ENCODE assay signal across 8 cellular contexts in genomic region chr11:33970984-33971466, GRCh38.
DNase-seq lines count a peak whose midpoint lies in the region; ATAC-seq and TF ChIP-seq lines count a peak whose summit lies in the region.

No MANE protein-coding gene starts in this region.

- H3K27ac ChIP-seq in neutrophil: no peak overlapping the region

- ATAC-seq in GM19455 (IDR thresholded peaks at IDR 0.05; ENCODE audit: unreplicated experiment) (peak; percentile 75), HG02870 (IDR thresholded peaks at IDR 0.05; ENCODE audit: unreplicated experiment) (no peak), GM21528 (IDR thresholded peaks at IDR 0.05; ENCODE audit: low FRiP score, unreplicated experiment) (no peak)

- H3K4me1 ChIP-seq in neutrophil (ENCODE audit: control insufficient read depth in 1 of 2, insufficient read depth in 1 of 2, low read depth in 1 of 2, low read length in 1 of 2): peaks cover 7 to 10% of the 10 kb centered on the region in 2 experiments

- H3K4me3 ChIP-seq in foreskin fibroblast (ENCODE audit: low read depth in 1 of 2, low read length in 2 of 2) (no peak overlapping the region), neutrophil (ENCODE audit: low read depth in 1 of 2, low read length in 1 of 2) (no peak overlapping the region)

- no peaks in the 10 kb centered on the region for H3K36me3 ChIP-seq in neutrophil

- peak; percentile 71 for TF ChIP-seq CTCF in foreskin fibroblast (IDR thresholded peaks at IDR 0.05; ENCODE audit: low read depth, low read length)
- peak; percentile 79 for TF ChIP-seq CTCF in neutrophil (IDR thresholded peaks at IDR 0.05)

- H3K9me3 ChIP-seq in neutrophil: no peaks in the 10 kb centered on the region

- no peaks in the 10 kb centered on the region for H3K27me3 ChIP-seq in neutrophil

- peak; percentile 33 for DNase-seq in COR-L47 (lab: John Stamatoyannopoulos, UW)
- peak; percentile 70 for DNase-seq in NCI-H1105 (lab: John Stamatoyannopoulos, UW)
- peak; percentile 81 for DNase-seq in SW480 (ENCODE audit: low spot score)
- peak; percentile 31 to 77 for DNase-seq in foreskin fibroblast
